In genomic region chr18:50614838-50615237, GRCh38 we compare ENCODE assay signal across 17 cellular contexts. TPM values are rescaled to one million over a fixed set of nuclear protein-coding genes. Genes with fewer than 3 reads are reported as not detected.
DNase-seq lines count a peak whose midpoint lies in the region; ATAC-seq and FAIRE-seq lines count a peak whose summit lies in the region.
"Had no signal": no experiment of that assay in that cellular context is flagged by ENCODE, and none has a peak within 500 bp of the region (broad histone marks: within the 10 kb centered on the region; RNA-seq: fewer than 3 reads in every experiment).

No MANE protein-coding gene starts in this region.

- H3K4me1 ChIP-seq in adipocyte (ENCODE audit: control insufficient read depth, insufficient read depth, low read length) = peaks cover 14% of the 10 kb centered on the region
- H3K4me1 ChIP-seq: BE2C had no signal

- H3K36me3 ChIP-seq in adipocyte (ENCODE audit: control insufficient read depth, insufficient read depth, low read length, severe bottlenecking) = no peaks in the 10 kb centered on the region
- H3K36me3 ChIP-seq: BE2C had no signal

- H3K27me3 ChIP-seq in adipocyte (replicated peaks; ENCODE audit: control insufficient read depth, insufficient read depth, low read length) = peaks cover 14% of the 10 kb centered on the region
- H3K27me3 ChIP-seq: BE2C had no signal

- peaks cover 6% of the 10 kb centered on the region for H3K9me3 ChIP-seq in adipocyte (ENCODE audit: control insufficient read depth, low read length)
- H3K9me3 ChIP-seq: BE2C had no signal

- intact Hi-C loops in left cardiac atrium (cut with DNase I) = loop anchor here in 1 of 2 donors (5.0 kb wide), 1 partner anchor 37 kb away; no protein-coding TSS in a partner anchor

- FAIRE-seq in HTR-8/SVneo (lab: Jason Lieb, UNC) = no peak

- DNase-seq in HPDE6-E6E7 (ENCODE audit: extremely low spot score) (peak; percentile 9), adipocyte (ENCODE audit: low read depth) (peak; percentile 29), left cardiac atrium (no peak), renal cortical epithelial cell (ENCODE audit: low read depth) (peak; percentile 19), HTR-8/SVneo (ENCODE audit: insufficient read length, low spot score) (no peak)
- no peak for DNase-seq in stimulated activated naive CD4-positive, alpha-beta T cell (lab: John Stamatoyannopoulos, UW)
- DNase-seq: activated CD8-positive, alpha-beta memory T cell treated with anti-CD3 and anti-CD28 coated beads, Interleukin-2, amount 10 ng/mL, durations not matched to agents 7 days and 5 days; activated naive CD4-positive, alpha-beta T cell treated with anti-CD3 and anti-CD28 coated beads, Interleukin-2, amount 50 U/mL, for 16 hours; BE2C; cerebellar nuclear complex; H7; NCI-H1417 treated with DMSO at 0.1 percent for 48 hours; NCI-H526 treated with DMSO at 0.1 percent for 48 hours; stimulated activated naive CD8-positive, alpha-beta T cell treated with anti-CD3 and anti-CD28 coated beads, Interleukin-15, Interleukin-2, amounts not matched to agents 100 U/mL and 50 U/mL, for 24 hours had no signal

- H3K4me3 ChIP-seq in adipocyte (ENCODE audit: low read length) = no peak overlapping the region

- peak; percentile 38 to 86 for ATAC-seq in left cardiac atrium
- ATAC-seq in HG03469 (IDR thresholded peaks at IDR 0.05; ENCODE audit: unreplicated experiment) = no peak
- no peak for ATAC-seq in GM18861 (IDR thresholded peaks at IDR 0.05; ENCODE audit: unreplicated experiment)
- ATAC-seq: activated CD8-positive, alpha-beta memory T cell treated with anti-CD3 and anti-CD28 coated beads, Interleukin-2, amount 10 ng/mL, durations not matched to agents 7 days and 5 days; stimulated activated naive CD8-positive, alpha-beta T cell treated with anti-CD3 and anti-CD28 coated beads, Interleukin-15, Interleukin-2, amounts not matched to agents 100 U/mL and 50 U/mL, for 24 hours had no signal

- no peak overlapping the region for H3K9ac ChIP-seq in adipocyte (ENCODE audit: low read length)

RNA-seq across cellular contexts. Expression of gene MAPK4, which starts 55.0 kb away (rescaled TPM):
- 10 to 100 TPM; 19.9 to 64.4 TPM for total RNA-seq in left cardiac atrium
- 1.6 TPM in 1 of 2 replicates, not detected in the other for total RNA-seq in renal cortical epithelial cell
- total RNA-seq: activated CD8-positive, alpha-beta memory T cell treated with anti-CD3 and anti-CD28 coated beads, Interleukin-2, amount 10 ng/mL, durations not matched to agents 7 days and 5 days; myocyte had no signal

Comparison
In these comparisons a context has a peak if more than half of its experiments do, and no peak if none do; other contexts are left out.
1. DNase-seq: peak in HPDE6-E6E7 (single experiment), adipocyte (single experiment) and renal cortical epithelial cell (single experiment); none in left cardiac atrium (single experiment), HTR-8/SVneo (single experiment) and stimulated activated naive CD4-positive, alpha-beta T cell (0 of 6).
2. ATAC-seq: peak in left cardiac atrium (2 of 2); none in HG03469 (single experiment) and GM18861 (single experiment).